Comparison of ENCODE assay signal across 14 cellular contexts in genomic region chr6:107819217-107819616, GRCh38. TPM values are rescaled to one million over a fixed set of nuclear protein-coding genes. Genes with fewer than 3 reads are reported as not detected.
A peak's percentile ranks its signal among the peaks of the same experiment; 100 is the strongest.
DNase-seq lines count a peak whose midpoint lies in the region; ATAC-seq and TF ChIP-seq lines count a peak whose summit lies in the region.
"Had no signal": no experiment of that assay in that cellular context is flagged by ENCODE, and none has a peak within 500 bp of the region (broad histone marks: within the 10 kb centered on the region; RNA-seq: fewer than 3 reads in every experiment).

No MANE protein-coding gene starts in this region.

- H3K36me3 ChIP-seq in CD4-positive, CD25-positive, alpha-beta regulatory T cell (ENCODE audit: control insufficient read depth, insufficient read depth, low read length), result no peaks in the 10 kb centered on the region
- no peaks in the 10 kb centered on the region for H3K36me3 ChIP-seq in RWPE2 (ENCODE audit: low read depth)
- H3K36me3 ChIP-seq in H7 (replicated peaks; ENCODE audit: control insufficient read depth, insufficient read depth, low read length), result no peaks in the 10 kb centered on the region
- H3K36me3 ChIP-seq: adrenal gland, esophagus squamous epithelium had no signal

- H3K27ac Mint-ChIP-seq in CD4-positive, CD25-positive, alpha-beta regulatory T cell, result peak overlapping the region; percentile 26 to 99 (median 95)
- H3K27ac Mint-ChIP-seq in activated T-helper 2 cell treated with anti-CD3 and anti-CD28 coated beads, Interferon-gamma antibody, Interleukin-2, Interleukin-4, amounts not matched to agents 10 μg/mL and 5 μg/mL and 100 μg/mL, durations not matched to agents 14 hours and 24 hours and 36 hours, result peak overlapping the region; percentile 86
- H3K27ac Mint-ChIP-seq in memory B cell, result peak overlapping the region; percentile 98
- H3K27ac Mint-ChIP-seq: WTC11 had no signal

- no peaks in the 10 kb centered on the region for H3K27me3 ChIP-seq in CD4-positive, CD25-positive, alpha-beta regulatory T cell (ENCODE audit: control insufficient read depth, insufficient read depth, low read length)
- no peaks in the 10 kb centered on the region for H3K27me3 ChIP-seq in RWPE2 (ENCODE audit: insufficient read depth, poor library complexity, severe bottlenecking)
- H3K27me3 ChIP-seq in H7 (ENCODE audit: control insufficient read depth, insufficient read depth, low read length), result no peaks in the 10 kb centered on the region

- H3K4me1 ChIP-seq in CD4-positive, CD25-positive, alpha-beta regulatory T cell (ENCODE audit: control insufficient read depth, insufficient read depth, low read length, poor library complexity, severe bottlenecking), result peaks cover 60% of the 10 kb centered on the region
- H3K4me1 ChIP-seq in RWPE2 (ENCODE audit: insufficient read depth, poor library complexity, severe bottlenecking), result peaks cover 28% of the 10 kb centered on the region
- H3K4me1 ChIP-seq: adrenal gland had no signal

- H3K27me3 Mint-ChIP-seq in CD4-positive, CD25-positive, alpha-beta regulatory T cell, result peaks cover 6% of the 10 kb centered on the region
- no peaks in the 10 kb centered on the region for H3K27me3 Mint-ChIP-seq in activated T-helper 2 cell treated with anti-CD3 and anti-CD28 coated beads, Interferon-gamma antibody, Interleukin-2, Interleukin-4, amounts not matched to agents 10 μg/mL and 5 μg/mL and 100 μg/mL, durations not matched to agents 14 hours and 24 hours and 36 hours (ENCODE audit: low read depth)
- no peaks in the 10 kb centered on the region for H3K27me3 Mint-ChIP-seq in memory B cell

- intact Hi-C loops in activated T-helper 2 cell treated with anti-CD3 and anti-CD28 coated beads, Interferon-gamma antibody, Interleukin-2, Interleukin-4, amounts not matched to agents 10 μg/mL and 5 μg/mL and 100 μg/mL, durations not matched to agents 14 hours and 24 hours and 36 hours (cut with micrococcal nuclease), result no loop called here

- DNase-seq in CD4-positive, CD25-positive, alpha-beta regulatory T cell, result no peak
- DNase-seq in RWPE2 (ENCODE audit: low spot score), result no peak
- no peak for DNase-seq in activated T-helper 2 cell treated with anti-CD3 and anti-CD28 coated beads, Interferon-gamma antibody, Interleukin-2, Interleukin-4, amounts not matched to agents 10 μg/mL and 5 μg/mL and 100 μg/mL, durations not matched to agents 14 hours and 24 hours and 36 hours (ENCODE audit: low spot score)
- no peak for DNase-seq in memory B cell (ENCODE audit: low spot score in 2 of 2)
- no peak for DNase-seq in H7
- no peak for DNase-seq in NCI-H526 (lab: John Stamatoyannopoulos, UW)
- DNase-seq: esophagus squamous epithelium, NCI-H1105, PC-3 had no signal

- TF ChIP-seq CTCF in RWPE2 (IDR thresholded peaks at IDR 0.05; ENCODE audit: poor library complexity, severe bottlenecking), result no peak

- H3K4me3 Mint-ChIP-seq in CD4-positive, CD25-positive, alpha-beta regulatory T cell, result peak overlapping the region in 3 of 4 donors; percentile 46 to 96 (median 94)
- peak overlapping the region; percentile 84 for H3K4me3 Mint-ChIP-seq in activated T-helper 2 cell treated with anti-CD3 and anti-CD28 coated beads, Interferon-gamma antibody, Interleukin-2, Interleukin-4, amounts not matched to agents 10 μg/mL and 5 μg/mL and 100 μg/mL, durations not matched to agents 14 hours and 24 hours and 36 hours (ENCODE audit: low read depth)
- H3K4me3 Mint-ChIP-seq in memory B cell, result no peak overlapping the region
- H3K4me3 Mint-ChIP-seq: WTC11 had no signal

- H3K27ac ChIP-seq in CD4-positive, CD25-positive, alpha-beta regulatory T cell (ENCODE audit: insufficient read depth, low read length, poor library complexity, severe bottlenecking), result no peak overlapping the region
- H3K27ac ChIP-seq in RWPE2 (ENCODE audit: poor library complexity, severe bottlenecking), result peak overlapping the region; percentile 7
- H3K27ac ChIP-seq: adrenal gland, esophagus squamous epithelium had no signal

- ATAC-seq in CD4-positive, CD25-positive, alpha-beta regulatory T cell (ENCODE audit: low read depth in 2 of 2), result no peak
- ATAC-seq in RWPE2 (ENCODE audit: low read depth), result no peak
- no peak for ATAC-seq in memory B cell (ENCODE audit: low read depth)
- ATAC-seq in HG02798 (IDR thresholded peaks at IDR 0.05; ENCODE audit: poor library complexity, unreplicated experiment), result no peak
- ATAC-seq in GM18498 (IDR thresholded peaks at IDR 0.05; ENCODE audit: unreplicated experiment), result no peak
- ATAC-seq: PC-3 had no signal

- no peaks in the 10 kb centered on the region for H3K9me3 ChIP-seq in CD4-positive, CD25-positive, alpha-beta regulatory T cell (ENCODE audit: control insufficient read depth in 2 of 2, low read length in 2 of 2)
- no peaks in the 10 kb centered on the region for H3K9me3 ChIP-seq in RWPE2 (ENCODE audit: severe bottlenecking)
- H3K9me3 ChIP-seq: adrenal gland, esophagus squamous epithelium had no signal

- peaks cover 6% of the 10 kb centered on the region for H3K36me3 Mint-ChIP-seq in CD4-positive, CD25-positive, alpha-beta regulatory T cell
- H3K36me3 Mint-ChIP-seq in activated T-helper 2 cell treated with anti-CD3 and anti-CD28 coated beads, Interferon-gamma antibody, Interleukin-2, Interleukin-4, amounts not matched to agents 10 μg/mL and 5 μg/mL and 100 μg/mL, durations not matched to agents 14 hours and 24 hours and 36 hours (ENCODE audit: low read depth), result peaks cover 8% of the 10 kb centered on the region
- H3K36me3 Mint-ChIP-seq in memory B cell, result peaks cover 14% of the 10 kb centered on the region
- H3K36me3 Mint-ChIP-seq: WTC11 had no signal

- peaks cover 0 to 1% (median 0%) of the 10 kb centered on the region in 7 donors for H3K9me3 Mint-ChIP-seq in CD4-positive, CD25-positive, alpha-beta regulatory T cell
- H3K9me3 Mint-ChIP-seq in activated T-helper 2 cell treated with anti-CD3 and anti-CD28 coated beads, Interferon-gamma antibody, Interleukin-2, Interleukin-4, amounts not matched to agents 10 μg/mL and 5 μg/mL and 100 μg/mL, durations not matched to agents 14 hours and 24 hours and 36 hours, result no peaks in the 10 kb centered on the region
- no peaks in the 10 kb centered on the region for H3K9me3 Mint-ChIP-seq in memory B cell
- H3K9me3 Mint-ChIP-seq: WTC11 had no signal

- no peak overlapping the region for H3K4me3 ChIP-seq in CD4-positive, CD25-positive, alpha-beta regulatory T cell (ENCODE audit: low read depth, low read length)
- H3K4me3 ChIP-seq in RWPE2 (ENCODE audit: severe bottlenecking), result no peak overlapping the region
- H3K4me3 ChIP-seq in H7 (ENCODE audit: insufficient read depth, low read depth, low read length), result no peak overlapping the region
- H3K4me3 ChIP-seq: adrenal gland had no signal

- H3K4me1 Mint-ChIP-seq in CD4-positive, CD25-positive, alpha-beta regulatory T cell, result peaks cover 33 to 78% (median 57%) of the 10 kb centered on the region in 4 donors
- peaks cover 67% of the 10 kb centered on the region for H3K4me1 Mint-ChIP-seq in activated T-helper 2 cell treated with anti-CD3 and anti-CD28 coated beads, Interferon-gamma antibody, Interleukin-2, Interleukin-4, amounts not matched to agents 10 μg/mL and 5 μg/mL and 100 μg/mL, durations not matched to agents 14 hours and 24 hours and 36 hours (ENCODE audit: low read depth)
- peaks cover 49% of the 10 kb centered on the region for H3K4me1 Mint-ChIP-seq in memory B cell

RNA-seq across cellular contexts. Expression of gene SCML4, which starts 4.9 kb away (rescaled TPM):
- 33.2 TPM for total RNA-seq in CD4-positive, CD25-positive, alpha-beta regulatory T cell
- polyA plus RNA-seq in CD4-positive, CD25-positive, alpha-beta regulatory T cell, result 10 to 100 TPM in 3 of 4 donors, 1 to 10 TPM in 1; 9.3 to 20.9 (median 15.9) TPM
- total RNA-seq in activated T-helper 2 cell treated with anti-CD3 and anti-CD28 coated beads, Interferon-gamma antibody, Interleukin-2, Interleukin-4, amounts not matched to agents 10 μg/mL and 5 μg/mL and 100 μg/mL, durations not matched to agents 14 hours and 24 hours and 36 hours, result 1.1 and 1.5 TPM in 2 replicates
- not detected in 2 replicates for total RNA-seq in H7 (2014; rRNA removed; shearing (Covaris generic))
- total RNA-seq: NCI-H460, PC-3, WTC11 had no signal

Comparison
In these comparisons a context has a peak if more than half of its experiments do, and no peak if none do; other contexts are left out.
1. RNA of gene SCML4, which starts 4.9 kb away (total RNA-seq): 33.2 TPM in CD4-positive, CD25-positive, alpha-beta regulatory T cell (single experiment); 1.1 to 1.5 TPM in activated T-helper 2 cell treated with anti-CD3 and anti-CD28 coated beads, Interferon-gamma antibody, Interleukin-2, Interleukin-4, amounts not matched to agents 10 μg/mL and 5 μg/mL and 100 μg/mL, durations not matched to agents 14 hours and 24 hours and 36 hours and not detected in H7; every median in the first group is over 10 times any median in the second.
2. Peak in every context shown above with its lines, with median percentiles within 50 percentile points of each other: H3K27ac Mint-ChIP-seq.